In the genomic region with DNA sequence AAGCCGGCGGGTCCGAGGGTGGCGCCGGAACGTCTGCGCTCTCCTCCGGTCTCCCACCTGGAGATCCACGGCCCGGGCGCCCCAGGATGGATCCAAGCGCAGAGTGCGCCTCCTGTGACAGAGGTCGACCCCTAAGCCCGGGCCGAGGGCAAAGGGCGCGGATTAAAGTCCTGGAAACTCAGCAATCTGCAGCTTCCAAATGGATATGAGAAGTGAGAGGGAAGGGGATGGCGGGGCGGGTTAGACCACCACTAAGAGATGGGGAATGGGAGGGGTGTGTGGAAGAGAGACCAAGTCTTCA, we compare ENCODE assay signal across 7 cellular contexts. TPM values are rescaled to one million over a fixed set of nuclear protein-coding genes. Genes with fewer than 3 reads are reported as not detected.
A peak's percentile ranks its signal among the peaks of the same experiment; 100 is the strongest.
DNase-seq lines count a peak whose midpoint lies in the region; ATAC-seq and TF ChIP-seq lines count a peak whose summit lies in the region.

No MANE protein-coding gene starts in this region.

- H3K4me1 Mint-ChIP-seq in immature natural killer cell = peaks cover 50 to 63% of the 10 kb centered on the region in 2 donors
- H3K4me1 Mint-ChIP-seq in stimulated activated naive B cell treated with anti-CD40 and anti-IgM and Interleukin-4, amounts not matched to agents 10 μg/mL and 1 μg/mL and 100 μg/mL, for 72 hours = peaks cover 41 to 77% of the 10 kb centered on the region in 2 donors

- no peaks in the 10 kb centered on the region for H3K9me3 Mint-ChIP-seq in immature natural killer cell
- H3K9me3 Mint-ChIP-seq in stimulated activated naive B cell treated with anti-CD40 and anti-IgM and Interleukin-4, amounts not matched to agents 10 μg/mL and 1 μg/mL and 100 μg/mL, for 72 hours = peaks cover 0 to 1% of the 10 kb centered on the region in 2 donors

- DNase-seq in immature natural killer cell (no peak), erythroblast (lab: John Stamatoyannopoulos, UW) (no peak)
- DNase-seq in stimulated activated naive B cell treated with anti-CD40 and anti-IgM and Interleukin-4, amounts not matched to agents 10 μg/mL and 1 μg/mL and 100 μg/mL, for 72 hours = no peak
- no peak for DNase-seq in stimulated activated CD4-positive, alpha-beta T cell treated with anti-CD3 and anti-CD28 coated beads, Interleukin-4, amount 100 ng/mL, for 4 hours

- H3K27ac Mint-ChIP-seq in immature natural killer cell = peak overlapping the region; percentile 7 to 83 (median 74)
- peak overlapping the region; percentile 88 for H3K27ac Mint-ChIP-seq in stimulated activated naive B cell treated with anti-CD40 and anti-IgM and Interleukin-4, amounts not matched to agents 10 μg/mL and 1 μg/mL and 100 μg/mL, for 72 hours

- no peak for TF ChIP-seq POLR2A in erythroblast (IDR thresholded peaks at IDR 0.05; ENCODE audit: low read length)

- H3K27me3 Mint-ChIP-seq in immature natural killer cell (ENCODE audit: low read depth in 3 of 3) = peaks cover 13 to 24% (median 15%) of the 10 kb centered on the region in 3 donors
- H3K27me3 Mint-ChIP-seq in stimulated activated naive B cell treated with anti-CD40 and anti-IgM and Interleukin-4, amounts not matched to agents 10 μg/mL and 1 μg/mL and 100 μg/mL, for 72 hours = no peaks in the 10 kb centered on the region

- H3K27ac ChIP-seq in angular gyrus (ENCODE audit: low read depth, low read length) = peak overlapping the region; percentile 52

- peak; percentile 2 for ATAC-seq in HG03025 (IDR thresholded peaks at IDR 0.05; ENCODE audit: low FRiP score, unreplicated experiment)
- no peak for ATAC-seq in stimulated activated naive B cell treated with anti-CD40 and anti-IgM and Interleukin-4, amounts not matched to agents 10 μg/mL and 1 μg/mL and 100 μg/mL, for 72 hours (replicated peaks)
- no peak for ATAC-seq in HG03442 (IDR thresholded peaks at IDR 0.05; ENCODE audit: unreplicated experiment)

- peaks cover 0 to 10% (median 7%) of the 10 kb centered on the region in 3 donors for H3K36me3 Mint-ChIP-seq in immature natural killer cell
- H3K36me3 Mint-ChIP-seq in stimulated activated naive B cell treated with anti-CD40 and anti-IgM and Interleukin-4, amounts not matched to agents 10 μg/mL and 1 μg/mL and 100 μg/mL, for 72 hours = peaks cover 25 to 55% of the 10 kb centered on the region in 2 donors

- peak overlapping the region; percentile 42 to 76 (median 71) for H3K4me3 Mint-ChIP-seq in immature natural killer cell
- peak overlapping the region; percentile 81 to 96 for H3K4me3 Mint-ChIP-seq in stimulated activated naive B cell treated with anti-CD40 and anti-IgM and Interleukin-4, amounts not matched to agents 10 μg/mL and 1 μg/mL and 100 μg/mL, for 72 hours

RNA-seq across cellular contexts. Expression of a gene that starts 0.7 kb away (rescaled TPM):
- polyA plus RNA-seq in immature natural killer cell = 10 to 100 TPM in 1 of 3 donors, 1 to 10 TPM in 2; 7.5 to 13.4 (median 9.5) TPM

RNA-seq across cellular contexts. Expression of a gene that starts 15.7 kb away (rescaled TPM):
- polyA plus RNA-seq in immature natural killer cell = 10 to 100 TPM; 10.2 to 19.0 (median 13.2) TPM

RNA-seq across cellular contexts. Expression of a gene that starts 15.8 kb away (rescaled TPM):
- 1 to 10 TPM in 1 of 3 donors, under 1 TPM in 2; 0.15 to 1.0 (median 0.44) TPM for polyA plus RNA-seq in immature natural killer cell

RNA-seq across cellular contexts. Expression of a gene that starts 26.8 kb away (rescaled TPM):
- 1 to 10 TPM; 3.1 to 6.6 (median 4.1) TPM for polyA plus RNA-seq in immature natural killer cell
